8 cellular contexts compared by ENCODE assay signal in the genomic region with DNA sequence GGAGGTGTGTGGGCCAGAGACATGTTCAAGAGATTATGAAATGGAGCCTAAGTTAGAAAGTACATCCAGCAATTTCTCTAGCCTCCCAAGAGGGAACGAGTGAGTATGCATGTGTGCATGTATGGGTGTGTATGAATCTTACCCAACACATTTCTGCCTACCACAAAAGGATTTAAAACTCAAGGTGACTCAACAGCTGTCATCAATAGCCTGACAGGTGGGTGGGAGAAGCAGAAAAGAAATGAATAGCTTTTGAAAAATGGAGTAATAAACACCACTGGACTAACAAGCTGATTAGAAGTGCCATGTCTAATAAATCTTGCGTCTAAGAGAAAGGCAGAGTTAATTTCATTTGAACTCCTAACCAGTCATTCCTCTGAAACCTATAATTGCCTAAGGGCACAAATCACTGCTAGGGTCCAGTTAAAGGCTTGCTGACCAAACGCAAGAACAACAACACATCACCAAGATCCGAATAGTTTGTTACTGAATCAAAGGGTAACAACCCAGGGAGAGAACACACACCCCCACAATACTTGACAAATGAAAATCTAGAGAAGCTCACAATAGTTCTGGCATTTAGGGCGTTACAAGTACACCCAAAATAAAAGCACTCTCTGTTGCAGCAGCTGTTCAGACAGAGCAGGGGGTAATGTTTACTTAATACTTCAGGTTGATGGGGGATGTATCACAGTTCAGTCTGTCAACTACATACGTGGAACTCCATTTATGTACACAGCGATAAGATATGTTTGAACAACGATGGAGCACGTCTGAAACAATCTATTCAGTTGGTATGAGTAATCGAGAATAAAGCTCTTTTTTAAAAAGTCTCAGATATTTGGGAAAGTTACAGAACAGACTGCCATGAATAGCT.
DNase-seq lines count a peak whose midpoint lies in the region; ATAC-seq and TF ChIP-seq lines count a peak whose summit lies in the region.

No MANE protein-coding gene starts in this region.

- H3K27ac Mint-ChIP-seq in activated naive CD8-positive, alpha-beta T cell treated with anti-CD3 and anti-CD28 coated beads, Interleukin-2, amount 50 U/mL, for 24 hours = peak overlapping the region; percentile 73
- H3K27ac Mint-ChIP-seq in memory B cell = peak overlapping the region; percentile 96

- ATAC-seq in activated naive CD8-positive, alpha-beta T cell treated with anti-CD3 and anti-CD28 coated beads, Interleukin-2, amount 50 U/mL, for 24 hours = peak; percentile 16
- no peak for ATAC-seq in memory B cell (ENCODE audit: low read depth)
- no peak for ATAC-seq in HG03354 (IDR thresholded peaks at IDR 0.05; ENCODE audit: poor library complexity, severe bottlenecking, unreplicated experiment)
- ATAC-seq in HG03378 (IDR thresholded peaks at IDR 0.05; ENCODE audit: unreplicated experiment) = no peak
- ATAC-seq in GM19467 (IDR thresholded peaks at IDR 0.05; ENCODE audit: unreplicated experiment) = no peak

- DNase-seq in MV-4-11 (lab: John Stamatoyannopoulos, UW) = peak; percentile 28
- no peak for DNase-seq in activated naive CD8-positive, alpha-beta T cell treated with anti-CD3 and anti-CD28 coated beads, Interleukin-2, amount 50 U/mL, for 24 hours
- DNase-seq in memory B cell (ENCODE audit: low spot score in 2 of 2) = no peak
- DNase-seq in HK-2 (ENCODE audit: unreplicated experiment) = no peak

- TF ChIP-seq CTCF in DOHH2 (IDR thresholded peaks at IDR 0.05; ENCODE audit: low read depth, low read length, poor library complexity, severe bottlenecking) = no peak

- peaks cover 29% of the 10 kb centered on the region for H3K36me3 ChIP-seq in DOHH2 (ENCODE audit: control insufficient read depth, low read length)

- H3K4me1 ChIP-seq in DOHH2 (ENCODE audit: control insufficient read depth, low read length) = peaks cover 27% of the 10 kb centered on the region

- H3K4me1 Mint-ChIP-seq in activated naive CD8-positive, alpha-beta T cell treated with anti-CD3 and anti-CD28 coated beads, Interleukin-2, amount 50 U/mL, for 24 hours = peaks cover 43% of the 10 kb centered on the region
- peaks cover 36% of the 10 kb centered on the region for H3K4me1 Mint-ChIP-seq in memory B cell

- H3K9me3 Mint-ChIP-seq in activated naive CD8-positive, alpha-beta T cell treated with anti-CD3 and anti-CD28 coated beads, Interleukin-2, amount 50 U/mL, for 24 hours = no peaks in the 10 kb centered on the region
- no peaks in the 10 kb centered on the region for H3K9me3 Mint-ChIP-seq in memory B cell

- H3K4me3 Mint-ChIP-seq in activated naive CD8-positive, alpha-beta T cell treated with anti-CD3 and anti-CD28 coated beads, Interleukin-2, amount 50 U/mL, for 24 hours = peak overlapping the region; percentile 94
- H3K4me3 Mint-ChIP-seq in memory B cell = peak overlapping the region; percentile 97

- H3K27ac ChIP-seq in DOHH2 (ENCODE audit: low read depth, low read length) = no peak overlapping the region

- no peaks in the 10 kb centered on the region for H4K20me1 ChIP-seq in DOHH2 (ENCODE audit: control insufficient read depth, insufficient read depth, low read depth, low read length)

- no peaks in the 10 kb centered on the region for H3K27me3 Mint-ChIP-seq in activated naive CD8-positive, alpha-beta T cell treated with anti-CD3 and anti-CD28 coated beads, Interleukin-2, amount 50 U/mL, for 24 hours
- H3K27me3 Mint-ChIP-seq in memory B cell = no peaks in the 10 kb centered on the region

- no peaks in the 10 kb centered on the region for H3K9me2 ChIP-seq in DOHH2 (replicated peaks; ENCODE audit: control insufficient read depth, low read length)

- H3F3A ChIP-seq in DOHH2 (ENCODE audit: control insufficient read depth, insufficient read depth) = peaks cover 5% of the 10 kb centered on the region

- peaks cover 19% of the 10 kb centered on the region for H3K36me3 Mint-ChIP-seq in activated naive CD8-positive, alpha-beta T cell treated with anti-CD3 and anti-CD28 coated beads, Interleukin-2, amount 50 U/mL, for 24 hours (ENCODE audit: low read depth)
- H3K36me3 Mint-ChIP-seq in memory B cell = peaks cover 12% of the 10 kb centered on the region

- no peaks in the 10 kb centered on the region for H3K27me3 ChIP-seq in DOHH2 (ENCODE audit: control insufficient read depth, low read length)

- peak overlapping the region; percentile 96 for H3K4me3 ChIP-seq in DOHH2 (ENCODE audit: low read length)

- peak overlapping the region; percentile 94 for H3K4me2 ChIP-seq in DOHH2 (ENCODE audit: low read length)

- peaks cover 33% of the 10 kb centered on the region for H3K79me2 ChIP-seq in DOHH2 (ENCODE audit: control insufficient read depth, low read length)

- no peaks in the 10 kb centered on the region for H3K9me3 ChIP-seq in DOHH2 (ENCODE audit: control insufficient read depth, insufficient read depth, low read length)
